Comparison of ENCODE assay signal across 24 cellular contexts in genomic region chr1:224496826-224497225, GRCh38.
DNase-seq lines count a peak whose midpoint lies in the region; ATAC-seq, FAIRE-seq and TF ChIP-seq lines count a peak whose summit lies in the region.
"Had no signal": no experiment of that assay in that cellular context is flagged by ENCODE, and none has a peak within 500 bp of the region (broad histone marks: within the 10 kb centered on the region; RNA-seq: fewer than 3 reads in every experiment).

No MANE protein-coding gene starts in this region.

- peaks cover 48% of the 10 kb centered on the region for H3K4me1 Mint-ChIP-seq in T-helper 1 cell treated with Interleukin-12 subunit alpha and Interleukin-12 subunit beta and Interleukin-4 antibody, amounts not matched to agents 30 μg/mL and 1 μg/mL, for 36 hours (ENCODE audit: low read depth)
- H3K4me1 Mint-ChIP-seq in CD4-positive, CD25-positive, alpha-beta regulatory T cell: peaks cover 22 to 41% (median 35%) of the 10 kb centered on the region in 4 donors

- H3K9ac ChIP-seq in H1 (replicated peaks in 1 of 4; ENCODE audit: extremely low read depth in 1 of 4, low read depth in 3 of 4, low read length in 3 of 4): no peak overlapping the region

- H3K79me2 ChIP-seq in H1 (ENCODE audit: control insufficient read depth in 1 of 2, insufficient read depth in 2 of 2, low read length in 2 of 2): no peaks in the 10 kb centered on the region

- no peak overlapping the region for H2BK15ac ChIP-seq in H1 (ENCODE audit: low read length)

- no peak for TF ChIP-seq POLR2A in H1 (IDR thresholded peaks at IDR 0.05; ENCODE audit: control extremely low read depth in 1 of 2, low read depth in 2 of 2, low read length in 2 of 2)

- H2BK5ac ChIP-seq in H1 (ENCODE audit: low read depth, low read length): no peak overlapping the region

- no peak overlapping the region for H3K4me3 ChIP-seq in CD4-positive, CD25-positive, alpha-beta regulatory T cell (ENCODE audit: low read depth, low read length)
- H3K4me3 ChIP-seq in Panc1 (ENCODE audit: low read depth in 2 of 2, low read length in 2 of 2) (no peak overlapping the region), H1 (ENCODE audit: extremely low read depth in 1 of 4, insufficient read depth in 2 of 4, low read depth in 3 of 4, low read length in 4 of 4) (no peak overlapping the region)
- H3K4me3 ChIP-seq: colonic mucosa, prostate gland, SJSA1, smooth muscle cell had no signal

- H3K18ac ChIP-seq in H1 (ENCODE audit: extremely low read depth, low read length): no peak overlapping the region

- H2BK120ac ChIP-seq in H1 (replicated peaks; ENCODE audit: low read depth, low read length): peak overlapping the region; percentile 68

- H3K4ac ChIP-seq in H1 (replicated peaks; ENCODE audit: insufficient read length, low read depth, low read length): no peak overlapping the region

- no peaks in the 10 kb centered on the region for H3K23me2 ChIP-seq in H1 (ENCODE audit: low read depth, low read length)

- no peak overlapping the region for H3K56ac ChIP-seq in H1 (replicated peaks; ENCODE audit: insufficient read length, low read depth, low read length)

- H3K9me3 ChIP-seq in CD4-positive, CD25-positive, alpha-beta regulatory T cell (ENCODE audit: control insufficient read depth in 2 of 2, low read length in 2 of 2): no peaks in the 10 kb centered on the region
- H3K9me3 ChIP-seq in Panc1 (ENCODE audit: control insufficient read depth, insufficient read depth, low read depth, low read length) (peaks cover 9% of the 10 kb centered on the region; the same call in 1 of the 2 replicates), H1 (ENCODE audit: insufficient read depth in 2 of 2, low read depth in 1 of 2, low read length in 1 of 2) (peaks cover 5 to 10% of the 10 kb centered on the region in 2 experiments; a peak in 3 of 4 replicates)
- H3K9me3 ChIP-seq: BE2C, colonic mucosa, prostate gland, SJSA1 had no signal

- H3K4me3 Mint-ChIP-seq in T-helper 1 cell treated with Interleukin-12 subunit alpha and Interleukin-12 subunit beta and Interleukin-4 antibody, amounts not matched to agents 30 μg/mL and 1 μg/mL, for 36 hours: no peak overlapping the region
- peak overlapping the region in 1 of 4 donors; percentile 39 for H3K4me3 Mint-ChIP-seq in CD4-positive, CD25-positive, alpha-beta regulatory T cell
- H3K4me3 Mint-ChIP-seq: neural crest cell had no signal

- H4K5ac ChIP-seq in H1 (ENCODE audit: insufficient read length, low read depth, low read length): no peak overlapping the region

- H3K4me1 ChIP-seq in CD4-positive, CD25-positive, alpha-beta regulatory T cell (ENCODE audit: control insufficient read depth, insufficient read depth, low read length, poor library complexity, severe bottlenecking): peaks cover 21% of the 10 kb centered on the region
- peaks cover 27% of the 10 kb centered on the region for H3K4me1 ChIP-seq in Panc1 (ENCODE audit: control insufficient read depth, insufficient read depth, low read length)
- peaks cover 17 to 28% (median 18%) of the 10 kb centered on the region in 4 experiments for H3K4me1 ChIP-seq in H1 (replicated peaks in 1 of 4; ENCODE audit: control insufficient read depth in 3 of 4, insufficient read depth in 4 of 4, low read length in 3 of 4)
- H3K4me1 ChIP-seq: BE2C had no signal

- CTCF ChIA-PET in Panc1 (lab: Charles Lee): no interaction called here
- CTCF ChIA-PET in H1 (lab: Charles Lee; ENCODE audit: partially characterized antibody): interaction anchor here (1.3 to 2.8 kb wide), 3 partner anchors 16 to 40 kb away, joined by 4 to 17 read pairs (median 4); no protein-coding TSS in a partner anchor

- no peak for FAIRE-seq in H1 (lab: Jason Lieb, UNC)
- FAIRE-seq: keratinocyte had no signal

- H3K14ac ChIP-seq in H1 (ENCODE audit: insufficient read length): no peak overlapping the region

- intact Hi-C loops in Panc1 (cut with micrococcal nuclease; ENCODE audit: unreplicated experiment): no loop called here

- in situ Hi-C loops in Panc1 (cut with HindIII; ENCODE audit: low pct_unique_long_range_greater_than_20kb, low sequenced_read_pairs): no loop called here

- H4K91ac ChIP-seq in H1 (replicated peaks; ENCODE audit: insufficient read length, low read length): no peak overlapping the region

- no peak overlapping the region for H2BK20ac ChIP-seq in H1 (ENCODE audit: low read length)

- H3K4me2 ChIP-seq in H1 (ENCODE audit: insufficient read depth in 1 of 2, low read depth in 2 of 2, low read length in 2 of 2): no peak overlapping the region

- no peak overlapping the region for H3K27ac ChIP-seq in CD4-positive, CD25-positive, alpha-beta regulatory T cell (ENCODE audit: insufficient read depth, low read length, poor library complexity, severe bottlenecking)
- H3K27ac ChIP-seq in Panc1 (ENCODE audit: low read length) (peak overlapping the region; percentile 32; the same call in 1 of the 2 replicates), H1 (ENCODE audit: low read depth, low read length) (no peak overlapping the region)
- H3K27ac ChIP-seq: 22Rv1, prostate gland had no signal

- H3K79me1 ChIP-seq in H1 (ENCODE audit: low read depth, low read length): no peaks in the 10 kb centered on the region

- POLR2A ChIA-PET in Panc1 (lab: Charles Lee) (no interaction called here), H1 (lab: Charles Lee; ENCODE audit: partially characterized antibody) (interaction anchor here (2.5 kb wide), 1 partner anchor 16 kb away, joined by 7 read pairs; no protein-coding TSS in a partner anchor)

- no peaks in the 10 kb centered on the region for H3K36me3 ChIP-seq in CD4-positive, CD25-positive, alpha-beta regulatory T cell (ENCODE audit: control insufficient read depth, insufficient read depth, low read length)
- H3K36me3 ChIP-seq in Panc1 (ENCODE audit: control insufficient read depth, insufficient read depth, low read length) (no peaks in the 10 kb centered on the region), H1 (ENCODE audit: control insufficient read depth in 2 of 4, insufficient read depth in 4 of 4, low read length in 3 of 4) (0 out of 8 replicates have a peak, but pooled peaks cover 0 to 5% (median 0%) of the 10 kb centered on the region in 4 experiments)
- H3K36me3 ChIP-seq: BE2C, colonic mucosa, prostate gland, SJSA1 had no signal

- no peaks in the 10 kb centered on the region for H4K20me1 ChIP-seq in H1 (replicated peaks in 1 of 2; ENCODE audit: control insufficient read depth in 1 of 2, insufficient read depth in 2 of 2, low read length in 2 of 2)

- peak overlapping the region; percentile 94 for H3K27ac Mint-ChIP-seq in T-helper 1 cell treated with Interleukin-12 subunit alpha and Interleukin-12 subunit beta and Interleukin-4 antibody, amounts not matched to agents 30 μg/mL and 1 μg/mL, for 36 hours
- peak overlapping the region in 2 of 3 donors; percentile 53 to 94 for H3K27ac Mint-ChIP-seq in CD4-positive, CD25-positive, alpha-beta regulatory T cell

- H3K23ac ChIP-seq in H1 (ENCODE audit: insufficient read length): no peak overlapping the region

- H2AK5ac ChIP-seq in H1 (ENCODE audit: low read depth, low read length): no peak overlapping the region

- TF ChIP-seq EP300 in H1 (IDR thresholded peaks at IDR 0.05; ENCODE audit: borderline replicate concordance in 1 of 2, low read depth in 2 of 2, low read length in 2 of 2): no peak

- peaks cover 7% of the 10 kb centered on the region for H3K36me3 Mint-ChIP-seq in T-helper 1 cell treated with Interleukin-12 subunit alpha and Interleukin-12 subunit beta and Interleukin-4 antibody, amounts not matched to agents 30 μg/mL and 1 μg/mL, for 36 hours (ENCODE audit: low read depth)
- peaks cover 4% of the 10 kb centered on the region for H3K36me3 Mint-ChIP-seq in CD4-positive, CD25-positive, alpha-beta regulatory T cell

- 97% methylated on average over 1 of the region's 1 CpG; no CpG with 5 or more reads in 1 of the 2 experiments for WGBS in H1 (ENCODE audit: extremely low coverage in 1 of 2, insufficient coverage in 1 of 2, insufficient read length in 1 of 2, insufficient replicate concordance in 2 of 2, low coverage in 1 of 2, low lambda C conversion rate in 2 of 2, missing lambda C conversion rate in 1 of 2), 2 experiments

- H2BK12ac ChIP-seq in H1 (ENCODE audit: low read depth, low read length): no peak overlapping the region

- H2AFZ ChIP-seq in H1 (ENCODE audit: low read length): no peak overlapping the region

- no peaks in the 10 kb centered on the region for H3K27me3 Mint-ChIP-seq in T-helper 1 cell treated with Interleukin-12 subunit alpha and Interleukin-12 subunit beta and Interleukin-4 antibody, amounts not matched to agents 30 μg/mL and 1 μg/mL, for 36 hours (ENCODE audit: low read depth)
- no peaks in the 10 kb centered on the region for H3K27me3 Mint-ChIP-seq in CD4-positive, CD25-positive, alpha-beta regulatory T cell

- H3K9me3 Mint-ChIP-seq in T-helper 1 cell treated with Interleukin-12 subunit alpha and Interleukin-12 subunit beta and Interleukin-4 antibody, amounts not matched to agents 30 μg/mL and 1 μg/mL, for 36 hours: peaks cover 13% of the 10 kb centered on the region
- H3K9me3 Mint-ChIP-seq in CD4-positive, CD25-positive, alpha-beta regulatory T cell: peaks cover 0 to 3% (median 0%) of the 10 kb centered on the region in 7 donors

- no TSS peak for BruUV-seq in Panc1 (replicated peaks; lab: Mats Ljungman, UMichigan)

- DNase-seq in T-helper 1 cell (no peak), Panc1 (ENCODE audit: low read depth, low spot score) (no peak), H1 (ENCODE audit: low read depth in 1 of 2, low spot score in 2 of 2) (no peak), NCI-H2029 (lab: John Stamatoyannopoulos, UW) (no peak), activated gamma-delta T cell (lab: John Stamatoyannopoulos, UW) (no peak)
- DNase-seq in CD4-positive, CD25-positive, alpha-beta regulatory T cell: no peak
- DNase-seq: activated CD4-positive, alpha-beta T cell treated with anti-CD3 and anti-CD28 coated beads for 4 hours; BE2C; colonic mucosa; hypothalamus; KG1; NCI-H1092; NCI-H526 treated with DMSO at 0.1 percent for 48 hours; OCI-M1; stimulated activated CD4-positive, alpha-beta T cell treated with anti-CD3 and anti-CD28 coated beads, Interleukin-4, amount 100 ng/mL, for 4 hours; T1000 had no signal

- ATAC-seq in CD4-positive, CD25-positive, alpha-beta regulatory T cell (ENCODE audit: low read depth in 2 of 2): no peak
- ATAC-seq in Panc1: no peak
- no peak for ATAC-seq in GM21526 (IDR thresholded peaks at IDR 0.05; ENCODE audit: low FRiP score, unreplicated experiment)

- H4K8ac ChIP-seq in H1 (ENCODE audit: extremely low read depth, insufficient read depth, low read length): no peak overlapping the region

- no peaks in the 10 kb centered on the region for H3K27me3 ChIP-seq in CD4-positive, CD25-positive, alpha-beta regulatory T cell (ENCODE audit: control insufficient read depth, insufficient read depth, low read length)
- H3K27me3 ChIP-seq in Panc1 (ENCODE audit: control insufficient read depth, insufficient read depth, low read length): no peaks in the 10 kb centered on the region
- H3K27me3 ChIP-seq in H1 (replicated peaks in 1 of 4; ENCODE audit: control insufficient read depth in 3 of 4, extremely low read depth in 1 of 4, insufficient read depth in 3 of 4, low read length in 3 of 4): no peaks in the 10 kb centered on the region
- H3K27me3 ChIP-seq: BE2C, colonic mucosa, SJSA1 had no signal

- TF ChIP-seq CTCF in Panc1 (IDR thresholded peaks at IDR 0.05) (no peak), H1 (IDR thresholded peaks at IDR 0.05; ENCODE audit: control extremely low read depth in 1 of 3, insufficient read depth in 1 of 3, low read depth in 1 of 3, low read length in 3 of 3) (no peak)

- TF ChIP-seq RAD21 in H1 (IDR thresholded peaks at IDR 0.05 in 1 of 2, conservative IDR thresholded peaks at IDR 0.05 in 1 of 2; ENCODE audit: low read depth in 2 of 2, low read length in 2 of 2): no peak
